In genomic region chr10:20372748-20373147, GRCh38 we compare ENCODE assay signal across 33 cellular contexts.
"Had no signal": no experiment of that assay in that cellular context is flagged by ENCODE, and none has a peak within 500 bp of the region (broad histone marks: within the 10 kb centered on the region; RNA-seq: fewer than 3 reads in every experiment).

No MANE protein-coding gene starts in this region.

- DNase-seq: activated CD4-positive, alpha-beta memory T cell treated with anti-CD3 and anti-CD28 coated beads for 36 hours; activated CD4-positive, alpha-beta T cell treated with anti-CD3 and anti-CD28 coated beads for 48 hours; activated CD8-positive, alpha-beta memory T cell treated with anti-CD3 and anti-CD28 coated beads, Interleukin-2, amount 50 U/mL, for 4 hours; activated gamma-delta T cell treated with Interleukin-2 at 50 U/mL for 16 hours; activated naive CD8-positive, alpha-beta T cell treated with anti-CD3 and anti-CD28 coated beads, Interleukin-2, amount 50 U/mL, for 24 hours; activated T-cell treated with anti-CD3 and anti-CD28 coated beads, Interleukin-2, amount 50 U/mL, for 24 hours; central memory CD4-positive, alpha-beta T cell; foreskin fibroblast; head of caudate nucleus; hippocampal formation; islet precursor cell; left ventricle myocardium inferior; mucosa of descending colon; stimulated activated CD4-positive, alpha-beta T cell treated with anti-CD3 and anti-CD28 coated beads, Interleukin-12 subunit alpha, Interleukin-12 subunit beta, amount 100 ng/mL, for 4 hours; stimulated activated CD4-positive, alpha-beta T cell treated with anti-CD3 and anti-CD28 coated beads, Interleukin-4, amount 100 ng/mL, for 4 hours; stimulated activated CD8-positive, alpha-beta memory T cell treated with anti-CD3 and anti-CD28 coated beads, Interleukin-4, amount 100 ng/mL, for 48 hours; stimulated activated naive B cell treated with anti-CD40 and anti-IgM and Interleukin-4, amounts not matched to agents 10 μg/mL and 1 μg/mL and 100 μg/mL, for 72 hours; stomach; T-helper 9 cell; thyroid gland; upper lobe of left lung had no signal

- H3K4me3 Mint-ChIP-seq: activated CD4-positive, alpha-beta memory T cell treated with anti-CD3 and anti-CD28 coated beads for 36 hours; activated naive CD4-positive, alpha-beta T cell treated with anti-CD3 and anti-CD28 coated beads, Interleukin-2, amount 50 U/mL, for 24 hours; activated naive CD8-positive, alpha-beta T cell treated with anti-CD3 and anti-CD28 coated beads, Interleukin-2, amount 50 U/mL, for 24 hours; activated T-cell treated with anti-CD3 and anti-CD28 coated beads, Interleukin-2, amount 50 U/mL, for 24 hours; natural killer cell treated with Interleukin-12 subunit alpha and Interleukin-12 subunit beta and Interleukin-15 and Interleukin-18, amount 100 ng/mL, for 72 hours; stimulated activated naive B cell treated with anti-CD40 and anti-IgM and Interleukin-4, amounts not matched to agents 10 μg/mL and 1 μg/mL and 100 μg/mL, for 72 hours; T-helper 1 cell treated with Interleukin-12 subunit alpha and Interleukin-12 subunit beta and Interleukin-4 antibody, amounts not matched to agents 30 μg/mL and 1 μg/mL, for 36 hours had no signal

- H3K27ac ChIP-seq: breast epithelium, left ventricle myocardium inferior, skin epidermis, stomach, thyroid gland, upper lobe of left lung, VCaP had no signal

- H3K36me3 Mint-ChIP-seq: activated CD4-positive, alpha-beta memory T cell treated with anti-CD3 and anti-CD28 coated beads for 36 hours; activated naive CD4-positive, alpha-beta T cell treated with anti-CD3 and anti-CD28 coated beads, Interleukin-2, amount 50 U/mL, for 24 hours; stimulated activated naive B cell treated with anti-CD40 and anti-IgM and Interleukin-4, amounts not matched to agents 10 μg/mL and 1 μg/mL and 100 μg/mL, for 72 hours had no signal

- H3K4me1 ChIP-seq: breast epithelium, left ventricle myocardium inferior, stomach, thyroid gland, upper lobe of left lung had no signal

- H3K27me3 ChIP-seq: breast epithelium, stomach, thyroid gland, upper lobe of left lung had no signal

- H3K9me3 ChIP-seq: breast epithelium, mucosa of descending colon, thyroid gland, upper lobe of left lung had no signal

- H3K27ac Mint-ChIP-seq: activated CD4-positive, alpha-beta memory T cell treated with anti-CD3 and anti-CD28 coated beads for 36 hours; activated naive CD4-positive, alpha-beta T cell treated with anti-CD3 and anti-CD28 coated beads, Interleukin-2, amount 50 U/mL, for 24 hours; activated naive CD8-positive, alpha-beta T cell treated with anti-CD3 and anti-CD28 coated beads, Interleukin-2, amount 50 U/mL, for 24 hours; activated T-cell treated with anti-CD3 and anti-CD28 coated beads, Interleukin-2, amount 50 U/mL, for 24 hours; natural killer cell treated with Interleukin-12 subunit alpha and Interleukin-12 subunit beta and Interleukin-15 and Interleukin-18, amount 100 ng/mL, for 72 hours; progenitor cell of endocrine pancreas; stimulated activated naive B cell treated with anti-CD40 and anti-IgM and Interleukin-4, amounts not matched to agents 10 μg/mL and 1 μg/mL and 100 μg/mL, for 72 hours; T-helper 1 cell treated with Interleukin-12 subunit alpha and Interleukin-12 subunit beta and Interleukin-4 antibody, amounts not matched to agents 30 μg/mL and 1 μg/mL, for 36 hours had no signal

- ATAC-seq: activated CD4-positive, CD25-positive, alpha-beta regulatory T cell treated with anti-CD3 and anti-CD28 coated beads, Interleukin-2, amount 50 U/mL, for 24 hours; activated naive CD8-positive, alpha-beta T cell treated with anti-CD3 and anti-CD28 coated beads, Interleukin-2, amount 50 U/mL, for 24 hours; esophagus mucosa; mucosa of descending colon; natural killer cell treated with Interleukin-12 subunit alpha and Interleukin-12 subunit beta and Interleukin-15 and Interleukin-18, amount 100 ng/mL, for 72 hours; sciatic nerve; stimulated activated naive B cell treated with anti-CD40 and anti-IgM and Interleukin-4, amounts not matched to agents 10 μg/mL and 1 μg/mL and 100 μg/mL, for 72 hours had no signal

- FAIRE-seq: TTC549 had no signal

- H3K36me3 ChIP-seq: breast epithelium, left ventricle myocardium inferior, stomach, thyroid gland, upper lobe of left lung had no signal

- H3K4me1 Mint-ChIP-seq: activated naive CD4-positive, alpha-beta T cell treated with anti-CD3 and anti-CD28 coated beads, Interleukin-2, amount 50 U/mL, for 24 hours; activated naive CD8-positive, alpha-beta T cell treated with anti-CD3 and anti-CD28 coated beads, Interleukin-2, amount 50 U/mL, for 24 hours; stimulated activated naive B cell treated with anti-CD40 and anti-IgM and Interleukin-4, amounts not matched to agents 10 μg/mL and 1 μg/mL and 100 μg/mL, for 72 hours had no signal

- H3K27me3 Mint-ChIP-seq: activated CD4-positive, alpha-beta memory T cell treated with anti-CD3 and anti-CD28 coated beads for 36 hours; activated naive CD4-positive, alpha-beta T cell treated with anti-CD3 and anti-CD28 coated beads, Interleukin-2, amount 50 U/mL, for 24 hours; activated naive CD8-positive, alpha-beta T cell treated with anti-CD3 and anti-CD28 coated beads, Interleukin-2, amount 50 U/mL, for 24 hours; activated T-cell treated with anti-CD3 and anti-CD28 coated beads, Interleukin-2, amount 50 U/mL, for 24 hours; natural killer cell treated with Interleukin-12 subunit alpha and Interleukin-12 subunit beta and Interleukin-15 and Interleukin-18, amount 100 ng/mL, for 72 hours; progenitor cell of endocrine pancreas; stimulated activated naive B cell treated with anti-CD40 and anti-IgM and Interleukin-4, amounts not matched to agents 10 μg/mL and 1 μg/mL and 100 μg/mL, for 72 hours had no signal

- H3K4me3 ChIP-seq: breast epithelium, left ventricle myocardium inferior, lung, mucosa of descending colon, skin epidermis, stomach, thyroid gland, upper lobe of left lung had no signal
